16 cellular contexts compared by ENCODE assay signal in the genomic region with DNA sequence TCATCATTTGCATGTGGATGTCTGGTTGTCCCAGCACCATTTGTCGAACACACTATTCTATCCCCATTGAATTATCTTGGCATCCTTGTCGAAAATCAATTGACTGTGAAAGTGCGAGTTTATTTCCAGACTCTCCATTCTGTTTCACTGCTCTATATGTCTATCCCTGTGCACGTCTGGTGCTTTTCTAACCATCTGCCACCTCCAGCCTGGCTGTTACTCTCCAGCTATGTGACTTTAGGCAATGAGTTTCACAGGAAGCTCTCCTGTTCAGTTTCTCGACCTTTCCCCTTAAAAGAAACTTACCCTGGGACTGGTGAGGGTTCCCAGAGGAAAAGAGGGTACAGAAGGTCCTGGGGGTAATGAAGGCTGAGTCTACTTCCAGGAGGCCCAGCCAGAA.
DNase-seq lines count a peak whose midpoint lies in the region; ATAC-seq and TF ChIP-seq lines count a peak whose summit lies in the region.
"Had no signal": no experiment of that assay in that cellular context is flagged by ENCODE, and none has a peak within 500 bp of the region (broad histone marks: within the 10 kb centered on the region; RNA-seq: fewer than 3 reads in every experiment).

No MANE protein-coding gene starts in this region.

- POLR2A ChIA-PET in A673 (lab: Charles Lee; ENCODE audit: low non-redundant PET): no interaction called here

- H3F3A ChIP-seq in GM23248 (ENCODE audit: insufficient read depth): no peaks in the 10 kb centered on the region

- intact Hi-C loops in A673 (cut with micrococcal nuclease; ENCODE audit: unreplicated experiment): no loop called here

- H2AFZ ChIP-seq in GM23248: no peak overlapping the region

- peaks cover 33% of the 10 kb centered on the region for H3K4me1 ChIP-seq in A673 (ENCODE audit: insufficient read depth, low read length, poor library complexity, severe bottlenecking)
- no peaks in the 10 kb centered on the region for H3K4me1 ChIP-seq in GM23248 (ENCODE audit: insufficient read depth)

- CTCF ChIA-PET in A673 (lab: Charles Lee): no interaction called here

- TF ChIP-seq CTCF in A673 (conservative IDR thresholded peaks at IDR 0.05; ENCODE audit: low read depth, low read length): no peak

- H3K27me3 ChIP-seq in A673 (replicated peaks; ENCODE audit: insufficient read depth, low read depth, low read length, poor library complexity): no peaks in the 10 kb centered on the region
- H3K27me3 ChIP-seq in GM23248 (replicated peaks; ENCODE audit: insufficient read depth): no peaks in the 10 kb centered on the region
- H3K27me3 ChIP-seq: BLaER1 treated with 17β-estradiol and CSF1 and Interleukin-3, amounts not matched to agents 10 nM and 100 nM had no signal

- H3K9me2 ChIP-seq in GM23248 (ENCODE audit: insufficient read depth): no peaks in the 10 kb centered on the region

- H3K4me3 ChIP-seq in A673 (ENCODE audit: low read depth, low read length, poor library complexity, severe bottlenecking) (no peak overlapping the region), SK-N-MC (no peak overlapping the region), GM23248 (no peak overlapping the region)
- H3K4me3 ChIP-seq: BLaER1 treated with 17β-estradiol and CSF1 and Interleukin-3, amounts not matched to agents 10 nM and 100 nM had no signal

- BruUV-seq in A673 (replicated peaks; lab: Mats Ljungman, UMichigan): no TSS peak

- no peak overlapping the region for H3K4me2 ChIP-seq in GM23248 (ENCODE audit: unreplicated experiment)
- H3K4me2 ChIP-seq: BLaER1 treated with 17β-estradiol and CSF1 and Interleukin-3, amounts not matched to agents 10 nM and 100 nM had no signal

- H3K36me3 ChIP-seq in A673 (ENCODE audit: insufficient read depth, low read length, poor library complexity, severe bottlenecking) (no peaks in the 10 kb centered on the region), SK-N-MC (ENCODE audit: insufficient read depth, low read length) (peaks cover 9% of the 10 kb centered on the region), GM23248 (ENCODE audit: low read depth) (no peaks in the 10 kb centered on the region)
- H3K36me3 ChIP-seq: BLaER1 treated with 17β-estradiol and CSF1 and Interleukin-3, amounts not matched to agents 10 nM and 100 nM had no signal

- H4K20me1 ChIP-seq in GM23248 (ENCODE audit: insufficient read depth): no peaks in the 10 kb centered on the region
- H4K20me1 ChIP-seq: BLaER1 treated with 17β-estradiol and CSF1 and Interleukin-3, amounts not matched to agents 10 nM and 100 nM had no signal

- no peak for ATAC-seq in HG02852 (IDR thresholded peaks at IDR 0.05; ENCODE audit: unreplicated experiment)
- ATAC-seq: HCT116 had no signal

- H3K79me2 ChIP-seq in GM23248 (ENCODE audit: insufficient read depth): no peaks in the 10 kb centered on the region

- H3K9ac ChIP-seq in SK-N-MC (ENCODE audit: insufficient read length) (no peak overlapping the region), GM23248 (no peak overlapping the region)
- H3K9ac ChIP-seq: BLaER1 treated with 17β-estradiol and CSF1 and Interleukin-3, amounts not matched to agents 10 nM and 100 nM had no signal

- WGBS in GM23248 (ENCODE audit: low coverage in 1 of 2, low lambda C conversion rate in 2 of 2, missing lambda C conversion rate in 2 of 2), 2 experiments: 17 to 21% methylated on average over 5 of the region's 5 CpGs

- no peaks in the 10 kb centered on the region for H3K9me3 ChIP-seq in A673 (ENCODE audit: low read depth, low read length, poor library complexity, severe bottlenecking)
- H3K9me3 ChIP-seq in SK-N-MC (ENCODE audit: low read depth, low read length): no peaks in the 10 kb centered on the region
- H3K9me3 ChIP-seq in GM23248 (ENCODE audit: low read depth): no peaks in the 10 kb centered on the region
- H3K9me3 ChIP-seq: BLaER1 treated with 17β-estradiol and CSF1 and Interleukin-3, amounts not matched to agents 10 nM and 100 nM had no signal

- in situ Hi-C loops in GM23248 (cut with MboI): no loop called here

- H3K27ac ChIP-seq in A673 (ENCODE audit: low read depth, low read length, poor library complexity, severe bottlenecking) (peak overlapping the region; percentile 72), SK-N-MC (peak overlapping the region; percentile 51; the same call in 1 of the 2 replicates), GM23248 (no peak overlapping the region)
- H3K27ac ChIP-seq: 22Rv1; BLaER1 treated with 17β-estradiol and CSF1 and Interleukin-3, amounts not matched to agents 10 nM and 100 nM had no signal

- DNase-seq in A673 (ENCODE audit: low spot score): no peak
- peak; percentile 96 for DNase-seq in NCI-H1694 treated with DMSO at 0.1 percent for 48 hours (lab: John Stamatoyannopoulos, UW)
- DNase-seq in NCI-H524 (lab: John Stamatoyannopoulos, UW): peak; percentile 56 to 76
- DNase-seq in SK-N-MC (ENCODE audit: low read depth, low spot score): no peak
- no peak for DNase-seq in activated naive CD4-positive, alpha-beta T cell treated with anti-CD3 and anti-CD28 coated beads, Interleukin-2, amount 50 U/mL, for 16 hours
- no peak for DNase-seq in central memory CD4-positive, alpha-beta T cell
- DNase-seq in GM23248: no peak
- DNase-seq: AML-193; CD4-positive, CD25-positive, alpha-beta regulatory T cell; DMS153; DMS79 treated with DMSO at 0.1 percent for 48 hours; EL had no signal

Comparison
In these comparisons a context has a peak if more than half of its experiments do, and no peak if none do; other contexts are left out.
1. DNase-seq: peak in NCI-H1694 treated with DMSO at 0.1 percent for 48 hours (single experiment) and NCI-H524 (2 of 2); none in A673 (single experiment), SK-N-MC (single experiment), activated naive CD4-positive, alpha-beta T cell treated with anti-CD3 and anti-CD28 coated beads, Interleukin-2, amount 50 U/mL, for 16 hours (single experiment), central memory CD4-positive, alpha-beta T cell (single experiment) and GM23248 (single experiment).